In the genomic region with DNA sequence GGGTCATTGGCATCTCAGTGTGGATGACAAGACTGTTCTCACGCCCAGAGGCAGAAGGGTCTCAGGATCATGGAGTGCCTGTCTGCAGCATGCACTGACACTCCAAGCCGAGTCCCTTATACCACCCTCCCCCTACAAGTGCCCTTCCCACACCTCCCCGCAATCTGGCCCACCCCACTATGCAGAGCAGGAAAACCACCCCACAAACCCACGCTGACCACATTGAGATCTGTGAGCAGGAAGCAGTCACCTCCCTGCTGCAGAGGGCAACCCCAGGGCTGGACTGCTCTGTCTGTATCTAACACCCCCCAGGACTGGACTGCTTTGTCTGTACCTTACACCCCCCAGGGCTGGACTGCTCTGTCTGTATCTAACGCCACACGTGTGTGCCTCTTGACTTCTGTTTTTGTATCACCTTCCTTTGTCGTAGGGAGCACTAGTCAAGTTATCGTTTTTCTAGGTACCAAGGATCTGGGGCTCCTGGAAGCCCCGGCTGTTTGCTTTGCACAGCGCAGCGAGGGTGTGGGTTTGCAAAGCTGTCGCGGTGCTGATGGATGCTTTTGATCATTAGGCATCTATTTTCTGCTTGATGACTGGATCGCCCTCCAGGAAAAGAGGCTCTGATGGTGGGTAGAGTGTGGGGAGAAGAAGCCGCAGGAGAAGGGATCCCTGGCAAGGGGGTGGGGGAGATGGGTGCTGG, we compare ENCODE assay signal across 18 cellular contexts. TPM values are rescaled to one million over a fixed set of nuclear protein-coding genes. Genes with fewer than 3 reads are reported as not detected.
DNase-seq lines count a peak whose midpoint lies in the region; ATAC-seq, FAIRE-seq and TF ChIP-seq lines count a peak whose summit lies in the region.
"Had no signal": no experiment of that assay in that cellular context is flagged by ENCODE, and none has a peak within 500 bp of the region (broad histone marks: within the 10 kb centered on the region; RNA-seq: fewer than 3 reads in every experiment).

No MANE protein-coding gene starts in this region.

- no peak for TF ChIP-seq POLR2A in H54 (IDR thresholded peaks at IDR 0.05; ENCODE audit: low read depth, low read length)

- no peaks in the 10 kb centered on the region for H3K36me3 ChIP-seq in GM23338 (ENCODE audit: insufficient read depth)

- TF ChIP-seq CTCF in GM23338 (conservative IDR thresholded peaks at IDR 0.05; ENCODE audit: low read depth in 2 of 2) (no peak), neural crest cell (conservative IDR thresholded peaks at IDR 0.05) (no peak)

- H3K27me3 ChIP-seq in GM23338 (ENCODE audit: insufficient read depth) = no peaks in the 10 kb centered on the region

- H3K27me3 Mint-ChIP-seq in GM23338 (ENCODE audit: insufficient read depth, low read depth, poor library complexity) (peaks cover 10% of the 10 kb centered on the region), neural crest cell (ENCODE audit: low read depth) (no peaks in the 10 kb centered on the region)

- no peak for ATAC-seq in GM23338
- ATAC-seq: Panc1 had no signal

- no peak overlapping the region for H3K4me3 Mint-ChIP-seq in GM23338
- no peak overlapping the region for H3K4me3 Mint-ChIP-seq in neural crest cell
- H3K4me3 Mint-ChIP-seq: HFFc6 had no signal

- no peaks in the 10 kb centered on the region for H3K79me2 ChIP-seq in GM23338 (replicated peaks; ENCODE audit: insufficient read depth)

- no peak overlapping the region for H2AFZ ChIP-seq in GM23338

- no peak for FAIRE-seq in H54 (lab: Jason Lieb, UNC)

- H3K4me2 ChIP-seq in GM23338 = no peak overlapping the region

- peaks cover 9% of the 10 kb centered on the region; the same call in 1 of the 2 replicates for H3K4me1 ChIP-seq in GM23338 (ENCODE audit: insufficient read depth)

- no peaks in the 10 kb centered on the region for H4K20me1 ChIP-seq in GM23338 (replicated peaks; ENCODE audit: insufficient read depth)

- no peaks in the 10 kb centered on the region; the same call in 2 of the 3 replicates for H3K9me3 Mint-ChIP-seq in GM23338
- no peaks in the 10 kb centered on the region for H3K9me3 Mint-ChIP-seq in neural crest cell
- H3K9me3 Mint-ChIP-seq: CD4-positive, alpha-beta memory T cell had no signal

- H3K4me1 Mint-ChIP-seq in GM23338 = peaks cover 22% of the 10 kb centered on the region
- H3K4me1 Mint-ChIP-seq in neural crest cell = peaks cover 29% of the 10 kb centered on the region
- H3K4me1 Mint-ChIP-seq: CD4-positive, alpha-beta memory T cell had no signal

- H3K9me2 ChIP-seq in GM23338 (ENCODE audit: insufficient read depth) = no peaks in the 10 kb centered on the region

- no peak overlapping the region for H3K4me3 ChIP-seq in GM23338

- H3K36me3 Mint-ChIP-seq in GM23338 (ENCODE audit: low read depth) = peaks cover 4% of the 10 kb centered on the region; the same call in 1 of the 3 replicates
- H3K36me3 Mint-ChIP-seq in neural crest cell (ENCODE audit: low read depth) = no peaks in the 10 kb centered on the region
- H3K36me3 Mint-ChIP-seq: CD4-positive, alpha-beta memory T cell had no signal

- no peaks in the 10 kb centered on the region for H3F3A ChIP-seq in GM23338 (replicated peaks; ENCODE audit: low read depth)

- DNase-seq in Ammon's horn (ENCODE audit: low spot score) = peak; percentile 43
- DNase-seq in GM23338 (ENCODE audit: low spot score) = no peak
- DNase-seq in neural crest cell (ENCODE audit: low read depth, low spot score) = no peak
- DNase-seq in NK-92 treated with Interleukin-12 subunit alpha and Interleukin-12 subunit beta, amount 100 ng/mL, for 24 hours (lab: John Stamatoyannopoulos, UW) = no peak
- DNase-seq in H54 (ENCODE audit: insufficient read length, low spot score) = no peak
- DNase-seq in NCI-H2196 treated with DMSO at 0.1 percent for 48 hours (lab: John Stamatoyannopoulos, UW; ENCODE audit: unreplicated experiment) = no peak
- DNase-seq: AML-193; CD4-positive, alpha-beta memory T cell; GOT3; HFFc6; KG1; NCI-H1048; NCI-H146; NCI-H226; NCI-H526; SHP77 had no signal

- H3K27ac Mint-ChIP-seq in GM23338 (peak overlapping the region; percentile 20; the same call in 1 of the 2 replicates), neural crest cell (ENCODE audit: unreplicated experiment) (peak overlapping the region; percentile 45)
- H3K27ac Mint-ChIP-seq: HFFc6 had no signal

- H3K27ac ChIP-seq in GM23338 (ENCODE audit: low read depth) = no peak overlapping the region
- H3K27ac ChIP-seq in cingulate gyrus (ENCODE audit: low read depth, low read length) = peak overlapping the region; percentile 54

TF ChIP-seq in GM23338, 12 proteins besides CTCF, POLR2A, EP300 and RAD21 (continues in another document):
- TF ChIP-seq EZH2phosphoT487 (IDR thresholded peaks at IDR 0.05; ENCODE audit: unreplicated experiment) (no peak), REST (IDR thresholded peaks at IDR 0.05; ENCODE audit: unreplicated experiment) (no peak), ZNF114 (CRISPR knock-in tag; IDR thresholded peaks at IDR 0.05) (no peak), NANOG (IDR thresholded peaks at IDR 0.05; ENCODE audit: borderline replicate concordance) (no peak)
- TF ChIP-seq, protein P1, sequence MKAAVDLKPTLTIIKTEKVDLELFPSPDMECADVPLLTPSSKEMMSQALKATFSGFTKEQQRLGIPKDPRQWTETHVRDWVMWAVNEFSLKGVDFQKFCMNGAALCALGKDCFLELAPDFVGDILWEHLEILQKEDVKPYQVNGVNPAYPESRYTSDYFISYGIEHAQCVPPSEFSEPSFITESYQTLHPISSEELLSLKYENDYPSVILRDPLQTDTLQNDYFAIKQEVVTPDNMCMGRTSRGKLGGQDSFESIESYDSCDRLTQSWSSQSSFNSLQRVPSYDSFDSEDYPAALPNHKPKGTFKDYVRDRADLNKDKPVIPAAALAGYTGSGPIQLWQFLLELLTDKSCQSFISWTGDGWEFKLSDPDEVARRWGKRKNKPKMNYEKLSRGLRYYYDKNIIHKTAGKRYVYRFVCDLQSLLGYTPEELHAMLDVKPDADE (IDR thresholded peaks at IDR 0.05) = no peak

RNA-seq across cellular contexts. Expression of gene OLFM1, which starts 21.5 kb away (rescaled TPM):
- total RNA-seq in GM23338 (2014; rRNA removed; shearing (Covaris generic)) = 30.4 and 40.1 TPM in 2 replicates
- polyA plus RNA-seq in GM23338 (2016; fragmentation: Nextera tagmentation; extraction: Ambion mirVana) = 20.6 and 24.5 TPM in 2 replicates
- total RNA-seq in neural crest cell = 23.3 and 27.2 TPM in 2 replicates
- total RNA-seq: CD4-positive, alpha-beta memory T cell had no signal
- polyA plus RNA-seq: CD4-positive, alpha-beta memory T cell had no signal
